Comparison of ENCODE assay signal across 24 cellular contexts in genomic region chr2:100782376-100782878, GRCh38. TPM values are rescaled to one million over a fixed set of nuclear protein-coding genes. Genes with fewer than 3 reads are reported as not detected.
DNase-seq lines count a peak whose midpoint lies in the region; ATAC-seq, FAIRE-seq and TF ChIP-seq lines count a peak whose summit lies in the region.
"Had no signal": no experiment of that assay in that cellular context is flagged by ENCODE, and none has a peak within 500 bp of the region (broad histone marks: within the 10 kb centered on the region; RNA-seq: fewer than 3 reads in every experiment).

No MANE protein-coding gene starts in this region.

- H3K36me3 ChIP-seq in HepG2 (replicated peaks in 1 of 2; ENCODE audit: control insufficient read depth in 1 of 2, insufficient read depth in 2 of 2, low read length in 2 of 2): no peaks in the 10 kb centered on the region
- H3K36me3 ChIP-seq in right lobe of liver: no peaks in the 10 kb centered on the region
- no peaks in the 10 kb centered on the region for H3K36me3 ChIP-seq in mesenchymal stem cell (ENCODE audit: control insufficient read depth in 1 of 2, insufficient read depth in 2 of 2, low read depth in 1 of 2, low read length in 2 of 2)
- no peaks in the 10 kb centered on the region for H3K36me3 ChIP-seq in mucosa of descending colon (ENCODE audit: low read depth)

- CTCF ChIA-PET in HepG2 (lab: Yijun Ruan, JAX; ENCODE audit: low intra/inter-chr PET ratio, low total read pairs): no interaction called here
- CTCF ChIA-PET in WTC11 (lab: Charles Lee): interaction anchor here (2.3 kb wide), 1 partner anchor 52 kb away, joined by 7 read pairs; no protein-coding TSS in a partner anchor

- H3K36me3 Mint-ChIP-seq in WTC11: no peaks in the 10 kb centered on the region
- H3K36me3 Mint-ChIP-seq: CD8-positive, alpha-beta memory T cell had no signal

- H3K79me1 ChIP-seq in mesenchymal stem cell (replicated peaks; ENCODE audit: low read length, poor library complexity, severe bottlenecking): no peaks in the 10 kb centered on the region

- H3K4ac ChIP-seq in mesenchymal stem cell (ENCODE audit: low read depth in 1 of 2, low read length in 2 of 2): no peak overlapping the region

- no peaks in the 10 kb centered on the region for H3K9me3 ChIP-seq in HepG2 (ENCODE audit: low read length)
- no peaks in the 10 kb centered on the region for H3K9me3 ChIP-seq in right lobe of liver
- no peaks in the 10 kb centered on the region for H3K9me3 ChIP-seq in mesenchymal stem cell (ENCODE audit: control insufficient read depth, low read length)
- no peaks in the 10 kb centered on the region for H3K9me3 ChIP-seq in mucosa of descending colon

- TF ChIP-seq CTCF in HepG2 (CRISPR knock-in tag; IDR thresholded peaks at IDR 0.05) (no peak), right lobe of liver (IDR thresholded peaks at IDR 0.05) (no peak), WTC11 (IDR thresholded peaks at IDR 0.05) (no peak), mucosa of descending colon (IDR thresholded peaks at IDR 0.05) (no peak)

- DNase-seq in HepG2 (ENCODE audit: low spot score): no peak
- DNase-seq in right lobe of liver: no peak
- no peak for DNase-seq in WTC11 (ENCODE audit: low spot score)
- DNase-seq in mesenchymal stem cell: no peak
- DNase-seq in mucosa of descending colon: no peak
- no peak for DNase-seq in NCI-H2196 treated with DMSO at 0.1 percent for 48 hours (lab: John Stamatoyannopoulos, UW; ENCODE audit: unreplicated experiment)
- no peak for DNase-seq in activated CD4-positive, alpha-beta T cell treated with anti-CD3 and anti-CD28 coated beads, Interleukin-2, amount 50 U/mL, for 1 hour
- DNase-seq in HUDEP-2 (lab: John Stamatoyannopoulos, UW; ENCODE audit: unreplicated experiment in 76 of 76): no peak
- DNase-seq: 8988T; AML-193; CD8-positive, alpha-beta memory T cell; DMS79 treated with DMSO at 0.1 percent for 48 hours; MV-4-11; NCI-H1105 treated with DMSO at 0.1 percent for 48 hours; NCI-H2029 treated with DMSO at 0.1 percent for 48 hours; NCI-H345; NCI-H524 treated with DMSO at 0.1 percent for 48 hours; NCI-H82; SHP77; SW 1271 had no signal

- no peaks in the 10 kb centered on the region; the same call in 1 of the 2 replicates for H3K27me3 Mint-ChIP-seq in WTC11 (ENCODE audit: low read depth)

- intact Hi-C loops in HepG2 (cut with micrococcal nuclease; ENCODE audit: unreplicated experiment): no loop called here
- intact Hi-C loops in right lobe of liver (cut with DNase I): no loop called here
- intact Hi-C loops in mucosa of descending colon (cut with DNase I, micrococcal nuclease): no loop called here

- no peak overlapping the region for H3K4me2 ChIP-seq in HepG2 (ENCODE audit: low read depth, low read length)
- no peak overlapping the region for H3K4me2 ChIP-seq in mesenchymal stem cell (ENCODE audit: low read length, poor library complexity, severe bottlenecking)

- H4K20me1 ChIP-seq in HepG2 (ENCODE audit: insufficient read depth, low read length): no peaks in the 10 kb centered on the region

- no TSS peak for BruUV-seq in HepG2 (replicated peaks; lab: Mats Ljungman, UMichigan)

- H2BK15ac ChIP-seq in mesenchymal stem cell (ENCODE audit: low read depth, poor library complexity, severe bottlenecking): no peak overlapping the region

- H3K9me3 Mint-ChIP-seq in WTC11: no peaks in the 10 kb centered on the region
- H3K9me3 Mint-ChIP-seq: CD8-positive, alpha-beta memory T cell had no signal

- H3K14ac ChIP-seq in mesenchymal stem cell (ENCODE audit: low read length in 2 of 2): peak overlapping the region in 1 of 2 experiments; percentile 86

- no peak for TF ChIP-seq POLR2A in HepG2 (IDR thresholded peaks at IDR 0.05; ENCODE audit: insufficient read depth in 1 of 2, low read depth in 2 of 2, low read length in 2 of 2)
- TF ChIP-seq POLR2A in right lobe of liver (IDR thresholded peaks at IDR 0.05): no peak

- H3K23ac ChIP-seq in mesenchymal stem cell (ENCODE audit: low read length in 2 of 2): no peak overlapping the region

- peak overlapping the region; percentile 17 for H2AFZ ChIP-seq in HepG2 (ENCODE audit: low read length)
- H2AFZ ChIP-seq in mesenchymal stem cell (ENCODE audit: low read depth, low read length): no peak overlapping the region

- no peak overlapping the region for H3K27ac Mint-ChIP-seq in WTC11
- H3K27ac Mint-ChIP-seq: CD8-positive, alpha-beta memory T cell; IgD-negative memory B cell had no signal

- no peaks in the 10 kb centered on the region for H3K27me3 ChIP-seq in HepG2 (ENCODE audit: control insufficient read depth in 1 of 2, insufficient read depth in 2 of 2, low read length in 2 of 2)
- no peaks in the 10 kb centered on the region for H3K27me3 ChIP-seq in right lobe of liver
- H3K27me3 ChIP-seq in mesenchymal stem cell (ENCODE audit: control insufficient read depth in 1 of 2, insufficient read depth in 1 of 2, low read length in 2 of 2): peaks cover under 1 to 6% of the 10 kb centered on the region in 2 experiments

- no peaks in the 10 kb centered on the region for H3K79me2 ChIP-seq in HepG2 (ENCODE audit: insufficient read depth, low read length)

- H3K27ac ChIP-seq in HepG2 (ENCODE audit: extremely low read length, insufficient read depth, low read length): peak overlapping the region; percentile 100
- H3K27ac ChIP-seq in right lobe of liver: no peak overlapping the region
- H3K27ac ChIP-seq in mesenchymal stem cell (ENCODE audit: low read length, poor library complexity, severe bottlenecking): no peak overlapping the region
- H3K27ac ChIP-seq: C4-2B had no signal

- H2BK5ac ChIP-seq in mesenchymal stem cell (ENCODE audit: low read depth, low read length, poor library complexity, severe bottlenecking): no peak overlapping the region

- WGBS in HepG2 (ENCODE audit: low lambda C conversion rate): 91% methylated on average over 6 of the region's 6 CpGs
- 82% methylated on average over 6 of the region's 6 CpGs for WGBS in right lobe of liver (ENCODE audit: insufficient coverage, low coverage, low lambda C conversion rate, missing lambda C conversion rate)
- 94% methylated on average over 4 of the region's 6 CpGs for WGBS in mesenchymal stem cell

- in situ Hi-C loops in HepG2 (cut with HindIII; ENCODE audit: extremely low pct_ligation_motif_present, low pct_unique_long_range_greater_than_20kb): loop anchor here (5.0 kb wide), 1 partner anchor 35 kb away; no protein-coding TSS in a partner anchor

- no peak for FAIRE-seq in HepG2 (lab: Jason Lieb, UNC)
- FAIRE-seq: D721Med, H54 had no signal

- no peak overlapping the region for H3K4me3 Mint-ChIP-seq in WTC11
- H3K4me3 Mint-ChIP-seq: CD8-positive, alpha-beta memory T cell; IgD-negative memory B cell had no signal

- TF ChIP-seq RAD21 in HepG2 (CRISPR knock-in tag; IDR thresholded peaks at IDR 0.05): no peak

- ATAC-seq in HepG2: no peak
- no peak for ATAC-seq in right lobe of liver
- ATAC-seq in WTC11: peak; percentile 60
- no peak for ATAC-seq in mucosa of descending colon

- no peak overlapping the region for H3K4me3 ChIP-seq in HepG2 (replicated peaks in 1 of 3; ENCODE audit: insufficient read depth in 1 of 3, low read depth in 2 of 3, low read length in 3 of 3)
- no peak overlapping the region for H3K4me3 ChIP-seq in right lobe of liver
- H3K4me3 ChIP-seq in mesenchymal stem cell (ENCODE audit: insufficient read depth in 1 of 2, low read depth in 1 of 2, low read length in 2 of 2): no peak overlapping the region
- H3K4me3 ChIP-seq in mucosa of descending colon: no peak overlapping the region

- peak overlapping the region; percentile 40 for H4K91ac ChIP-seq in mesenchymal stem cell (ENCODE audit: low read length)

- TF ChIP-seq EP300 in HepG2 (IDR thresholded peaks at IDR 0.05; ENCODE audit: low read depth in 2 of 2, low read length in 2 of 2) (no peak), HepG2 (CRISPR knock-in tag; IDR thresholded peaks at IDR 0.05; ENCODE audit: borderline replicate concordance) (no peak)

- H3K4me1 ChIP-seq in HepG2 (ENCODE audit: insufficient read depth, low read length) (peaks cover 93% of the 10 kb centered on the region), right lobe of liver (peaks cover 0 to 17% (median 5%) of the 10 kb centered on the region in 4 donors), mesenchymal stem cell (ENCODE audit: control insufficient read depth, insufficient read depth, low read depth, low read length) (peaks cover 11% of the 10 kb centered on the region), mucosa of descending colon (ENCODE audit: low read depth) (peaks cover 8% of the 10 kb centered on the region)

- no peak overlapping the region for H2BK120ac ChIP-seq in mesenchymal stem cell (ENCODE audit: low read depth, low read length)

- H2BK12ac ChIP-seq in mesenchymal stem cell (ENCODE audit: low read length in 2 of 2): peak overlapping the region in 1 of 2 experiments; percentile 57

- no peak overlapping the region for H2AK5ac ChIP-seq in mesenchymal stem cell (ENCODE audit: low read length, severe bottlenecking)

- peaks cover 14% of the 10 kb centered on the region for H3K4me1 Mint-ChIP-seq in WTC11
- H3K4me1 Mint-ChIP-seq: CD8-positive, alpha-beta memory T cell; IgD-negative memory B cell had no signal

- H3K18ac ChIP-seq in mesenchymal stem cell (ENCODE audit: low read depth in 1 of 2, low read length in 2 of 2): peak overlapping the region in 1 of 2 experiments; percentile 64

- peak overlapping the region; percentile 62 for H4K8ac ChIP-seq in mesenchymal stem cell (ENCODE audit: low read length)

- POLR2A ChIA-PET in HepG2 (lab: Yijun Ruan, JAX): interaction anchor here (1.2 to 3.2 kb wide), 2 partner anchors 27 to 42 kb away, joined by 3 to 28 read pairs; no protein-coding TSS in a partner anchor
- POLR2A ChIA-PET in WTC11 (lab: Charles Lee): no interaction called here

- H3K9ac ChIP-seq in HepG2 (ENCODE audit: insufficient read depth, low read depth, low read length): peak overlapping the region; percentile 45
- H3K9ac ChIP-seq in mesenchymal stem cell (ENCODE audit: low read length): no peak overlapping the region

RNA-seq across cellular contexts. Expression of gene NPAS2, which starts 37.5 kb away (rescaled TPM):
- total RNA-seq in HepG2 (2016; rRNA removed; fragmentation: Illumina TruSeq; extraction: Trizol) (14.8 and 16.8 TPM in 2 replicates), right lobe of liver (10 to 100 TPM in 5 of 6 experiments, 1 to 10 TPM in 1; 8.8 to 33.3 (median 24.5) TPM), WTC11 (2021) (1.9 to 3.7 TPM (median 2.6 TPM) in 3 replicates), mucosa of descending colon (10 to 100 TPM; 42.5 to 53.1 (median 46.5) TPM)
- 22.8 and 25.5 TPM in 2 replicates for total RNA-seq in HepG2 (2016; cell fraction: cytosol; rRNA removed; fragmentation: Illumina TruSeq; extraction: Trizol; ENCODE audit: low read depth)
- 15.0 and 18.3 TPM in 2 replicates for total RNA-seq in HepG2 (2016; cell fraction: insoluble cytoplasmic fraction; rRNA removed; fragmentation: Illumina TruSeq; extraction: Trizol)
- total RNA-seq in HepG2 (2016; cell fraction: membrane; rRNA removed; fragmentation: Illumina TruSeq; extraction: Trizol): 27.5 and 27.7 TPM in 2 replicates
- 28.5 and 41.7 TPM in 2 replicates for total RNA-seq in HepG2 (2016; cell fraction: nucleus; rRNA removed; fragmentation: Illumina TruSeq; extraction: Trizol)
- polyA plus RNA-seq in HepG2 (2011; rRNA removed): 37.5 and 48.9 TPM in 2 replicates
- 22.7 and 29.0 TPM in 2 replicates for polyA plus RNA-seq in HepG2 (2011; cell fraction: cytosol; rRNA removed)
- polyA plus RNA-seq in HepG2 (2011; cell fraction: nucleus; rRNA removed): 178 and 216 TPM in 2 replicates
- 24.2 and 33.9 TPM in 2 replicates for polyA plus RNA-seq in HepG2 (2012)
- polyA plus RNA-seq in HepG2 (2016; cell fraction: cytosol; fragmentation: Illumina TruSeq; extraction: Trizol; ENCODE audit: low read depth): 23.0 and 27.5 TPM in 2 replicates
- polyA plus RNA-seq in HepG2 (2016; cell fraction: insoluble cytoplasmic fraction; fragmentation: Illumina TruSeq; extraction: Trizol; ENCODE audit: low read depth): 31.5 and 44.8 TPM in 2 replicates
- polyA plus RNA-seq in HepG2 (2016; cell fraction: membrane; fragmentation: Illumina TruSeq; extraction: Trizol; ENCODE audit: low read depth): 52.0 and 66.4 TPM in 2 replicates
- 112 and 136 TPM in 2 replicates for polyA plus RNA-seq in HepG2 (2016; cell fraction: nucleus; fragmentation: Illumina TruSeq; extraction: Trizol; ENCODE audit: insufficient read depth, low read depth)
- 6.3 and 50.0 TPM in 2 replicates for polyA minus RNA-seq in HepG2 (2011; rRNA and poly(A)+ RNA removed; ENCODE audit: low replicate concordance)
- polyA minus RNA-seq in HepG2 (2011; cell fraction: cytosol; rRNA and poly(A)+ RNA removed): 39.0 and 60.4 TPM in 2 replicates
- 83.3 and 89.8 TPM in 2 replicates for polyA minus RNA-seq in HepG2 (2011; cell fraction: nucleus; rRNA and poly(A)+ RNA removed)
- polyA plus RNA-seq in mesenchymal stem cell (2013, experiment 1 of 2): 21.4 TPM
- polyA plus RNA-seq in mesenchymal stem cell (2013, experiment 2 of 2): 22.4 TPM

Comparison
In these comparisons a context has a peak if more than half of its experiments do, and no peak if none do; other contexts are left out.
1. Of the 50 proteins assayed by ChIP-seq in both HepG2 and WTC11: peak only in HepG2: NR2C2 and SMAD3; only in WTC11: none; in both: none; in neither: 48.